18 cellular contexts compared by ENCODE assay signal in genomic region chr16:68991075-68991474, GRCh38.
DNase-seq lines count a peak whose midpoint lies in the region; ATAC-seq, FAIRE-seq and TF ChIP-seq lines count a peak whose summit lies in the region.
"Had no signal": no experiment of that assay in that cellular context is flagged by ENCODE, and none has a peak within 500 bp of the region (broad histone marks: within the 10 kb centered on the region; RNA-seq: fewer than 3 reads in every experiment).

No MANE protein-coding gene starts in this region.

- H3K27me3 ChIP-seq in HCT116 (ENCODE audit: insufficient read depth, low read length): no peaks in the 10 kb centered on the region
- no peaks in the 10 kb centered on the region for H3K27me3 ChIP-seq in H1 (replicated peaks in 1 of 4; ENCODE audit: control insufficient read depth in 3 of 4, extremely low read depth in 1 of 4, insufficient read depth in 3 of 4, low read length in 3 of 4)
- no peaks in the 10 kb centered on the region for H3K27me3 ChIP-seq in keratinocyte (ENCODE audit: control insufficient read depth, extremely low read depth, insufficient read depth, low read length)
- H3K27me3 ChIP-seq: BE2C had no signal

- no peak overlapping the region for H4K5ac ChIP-seq in H1 (ENCODE audit: insufficient read length, low read depth, low read length)

- no peak overlapping the region for H3K18ac ChIP-seq in H1 (ENCODE audit: extremely low read depth, low read length)

- peaks cover 63 to 92% of the 10 kb centered on the region in 2 experiments for H3K4me1 ChIP-seq in HCT116 (ENCODE audit: control insufficient read depth in 1 of 2, insufficient read depth in 2 of 2, low read length in 2 of 2)
- peaks cover 4 to 20% (median 12%) of the 10 kb centered on the region in 4 experiments; a peak in 6 of 7 replicates for H3K4me1 ChIP-seq in H1 (replicated peaks in 1 of 4; ENCODE audit: control insufficient read depth in 3 of 4, insufficient read depth in 4 of 4, low read length in 3 of 4)
- peaks cover 77% of the 10 kb centered on the region for H3K4me1 ChIP-seq in keratinocyte (ENCODE audit: control insufficient read depth, extremely low read depth, insufficient read depth, low read length)
- H3K4me1 ChIP-seq: BE2C had no signal

- no peak overlapping the region for H3K4me3 ChIP-seq in HCT116 (replicated peaks in 1 of 2; ENCODE audit: low read depth in 1 of 2, low read length in 2 of 2)
- H3K4me3 ChIP-seq in H1 (ENCODE audit: extremely low read depth in 1 of 4, insufficient read depth in 2 of 4, low read depth in 3 of 4, low read length in 4 of 4): no peak overlapping the region
- H3K4me3 ChIP-seq in keratinocyte (ENCODE audit: control insufficient read depth in 2 of 3, extremely low read depth in 1 of 3, insufficient read depth in 2 of 3, low read depth in 1 of 3, low read length in 3 of 3): no peak overlapping the region

- no peak overlapping the region for H3K14ac ChIP-seq in H1 (ENCODE audit: insufficient read length)

- peak overlapping the region; percentile 36 for H4K91ac ChIP-seq in H1 (replicated peaks; ENCODE audit: insufficient read length, low read length)

- H2BK20ac ChIP-seq in H1 (ENCODE audit: low read length): no peak overlapping the region

- no peak for ATAC-seq in HCT116

- H3K23me2 ChIP-seq in H1 (ENCODE audit: low read depth, low read length): no peaks in the 10 kb centered on the region

- H2BK5ac ChIP-seq in H1 (ENCODE audit: low read depth, low read length): no peak overlapping the region

- H3K27ac Mint-ChIP-seq in osteocyte (ENCODE audit: unreplicated experiment): no peak overlapping the region
- H3K27ac Mint-ChIP-seq: IgD-negative memory B cell had no signal

- H3K36me3 ChIP-seq in HCT116 (ENCODE audit: control insufficient read depth in 1 of 2, insufficient read depth in 2 of 2, low read length in 2 of 2) (no peaks in the 10 kb centered on the region), H1 (ENCODE audit: control insufficient read depth in 2 of 4, insufficient read depth in 4 of 4, low read length in 3 of 4) (no peaks in the 10 kb centered on the region), keratinocyte (ENCODE audit: control insufficient read depth in 2 of 2, extremely low read depth in 1 of 2, insufficient read depth in 2 of 2, low read length in 2 of 2) (no peaks in the 10 kb centered on the region)
- H3K36me3 ChIP-seq: BE2C had no signal

- BruUV-seq in HCT116 (replicated peaks; lab: Mats Ljungman, UMichigan): no TSS peak

- H3K4me3 Mint-ChIP-seq in osteocyte (ENCODE audit: unreplicated experiment): no peak overlapping the region
- H3K4me3 Mint-ChIP-seq: CD4-positive, alpha-beta memory T cell; IgD-negative memory B cell had no signal

- no peaks in the 10 kb centered on the region for H3K9me2 ChIP-seq in HCT116 (ENCODE audit: insufficient read depth)

- FAIRE-seq in H1 (lab: Jason Lieb, UNC) (no peak), keratinocyte (lab: Jason Lieb, UNC) (peak; percentile 82)
- FAIRE-seq: A204.1, GM12892, GM19239 had no signal

- no peak overlapping the region for H3K23ac ChIP-seq in H1 (ENCODE audit: insufficient read length)

- H3K9me3 ChIP-seq in HCT116 (ENCODE audit: control insufficient read depth in 1 of 2, insufficient read depth in 1 of 2, low read depth in 1 of 2, low read length in 2 of 2) (no peaks in the 10 kb centered on the region), H1 (ENCODE audit: insufficient read depth in 2 of 2, low read depth in 1 of 2, low read length in 1 of 2) (no peaks in the 10 kb centered on the region), keratinocyte (ENCODE audit: control insufficient read depth, low read depth, low read length) (no peaks in the 10 kb centered on the region)
- H3K9me3 ChIP-seq: BE2C had no signal

- no peak overlapping the region for H4K8ac ChIP-seq in H1 (ENCODE audit: extremely low read depth, insufficient read depth, low read length)

- peak overlapping the region; percentile 34; the same call in 1 of the 2 replicates for H2BK15ac ChIP-seq in H1 (ENCODE audit: low read length)

- no peaks in the 10 kb centered on the region for H3K27me3 Mint-ChIP-seq in osteocyte (ENCODE audit: unreplicated experiment)
- H3K27me3 Mint-ChIP-seq: CD4-positive, alpha-beta memory T cell; IgD-negative memory B cell had no signal

- H3K79me1 ChIP-seq in H1 (ENCODE audit: low read depth, low read length): no peaks in the 10 kb centered on the region

- H3K9me3 Mint-ChIP-seq in osteocyte (ENCODE audit: unreplicated experiment): no peaks in the 10 kb centered on the region
- H3K9me3 Mint-ChIP-seq: CD4-positive, alpha-beta memory T cell; IgD-negative memory B cell had no signal

- no peak overlapping the region for H3K56ac ChIP-seq in H1 (replicated peaks; ENCODE audit: insufficient read length, low read depth, low read length)

- intact Hi-C loops in HCT116 (cut with micrococcal nuclease): loop anchor here (5.0 kb wide), 1 partner anchor 89 kb away; no protein-coding TSS in a partner anchor

- no peaks in the 10 kb centered on the region for H3K9me1 ChIP-seq in keratinocyte (ENCODE audit: control insufficient read depth, extremely low read depth, insufficient read depth, low read length)

- H2AK5ac ChIP-seq in H1 (ENCODE audit: low read depth, low read length): peak overlapping the region; percentile 79; the same call in 1 of the 2 replicates

- DNase-seq in HCT116 (ENCODE audit: low read depth, low spot score): no peak
- peak; percentile 20 for DNase-seq in RWPE1 (ENCODE audit: low spot score)
- no peak for DNase-seq in H1 (ENCODE audit: low read depth in 1 of 2, low spot score in 2 of 2)
- peak; percentile 70 for DNase-seq in keratinocyte (ENCODE audit: low read depth, low spot score)
- DNase-seq in NCI-H2227 (lab: John Stamatoyannopoulos, UW; ENCODE audit: unreplicated experiment): no peak
- no peak for DNase-seq in RKO (ENCODE audit: low spot score)
- no peak for DNase-seq in osteocyte (ENCODE audit: extremely low spot score, unreplicated experiment)
- DNase-seq: BE2C; CD4-positive, alpha-beta memory T cell; DND-41; GDM1; HCEC 1CT had no signal

- H4K20me1 ChIP-seq in HCT116 (ENCODE audit: insufficient read depth) (no peaks in the 10 kb centered on the region), H1 (replicated peaks in 1 of 2; ENCODE audit: control insufficient read depth in 1 of 2, insufficient read depth in 2 of 2, low read length in 2 of 2) (no peaks in the 10 kb centered on the region), keratinocyte (ENCODE audit: control insufficient read depth, extremely low read depth, insufficient read depth, low read length) (no peaks in the 10 kb centered on the region)

- H3K4me2 ChIP-seq in HCT116 (ENCODE audit: low read length): peak overlapping the region; percentile 68; the same call in 1 of the 2 replicates
- no peak overlapping the region for H3K4me2 ChIP-seq in H1 (ENCODE audit: insufficient read depth in 1 of 2, low read depth in 2 of 2, low read length in 2 of 2)
- H3K4me2 ChIP-seq in keratinocyte (ENCODE audit: control insufficient read depth, extremely low read depth, insufficient read depth, low read depth, low read length): peak overlapping the region; percentile 37

- no peak overlapping the region for H2BK120ac ChIP-seq in H1 (replicated peaks; ENCODE audit: low read depth, low read length)

- H3K9ac ChIP-seq in HCT116 (ENCODE audit: low read length): no peak overlapping the region
- no peak overlapping the region for H3K9ac ChIP-seq in H1 (replicated peaks in 1 of 4; ENCODE audit: extremely low read depth in 1 of 4, low read depth in 3 of 4, low read length in 3 of 4)
- no peak overlapping the region for H3K9ac ChIP-seq in keratinocyte (ENCODE audit: control insufficient read depth, extremely low read depth, insufficient read depth, low read length)

- peaks cover 3% of the 10 kb centered on the region for H3K36me3 Mint-ChIP-seq in osteocyte (ENCODE audit: unreplicated experiment)

- CTCF ChIA-PET in HCT116 (lab: Charles Lee) (interaction anchor here (0.9 kb wide), 2 partner anchors 62 to 114 kb away, joined by 3 to 5 read pairs; partner anchors contain the start of gene HAS3), RWPE1 (lab: Yijun Ruan, JAX) (interaction anchor here (0.6 to 0.7 kb wide), 2 partner anchors 89 to 117 kb away, joined by 4 to 5 read pairs; no protein-coding TSS in a partner anchor), H1 (lab: Charles Lee; ENCODE audit: partially characterized antibody) (interaction anchor here (1.0 to 4.6 kb wide), 10 partner anchors 12 to 133 kb away, joined by 3 to 34 read pairs (median 9); partner anchors contain the start of gene HAS3)

- H3K79me2 ChIP-seq in HCT116 (ENCODE audit: insufficient read depth, low read length): no peaks in the 10 kb centered on the region
- H3K79me2 ChIP-seq in H1 (ENCODE audit: control insufficient read depth in 1 of 2, insufficient read depth in 2 of 2, low read length in 2 of 2): no peaks in the 10 kb centered on the region
- no peaks in the 10 kb centered on the region for H3K79me2 ChIP-seq in keratinocyte (ENCODE audit: control insufficient read depth, insufficient read depth, low read length)

- peak overlapping the region; percentile 41; the same call in 1 of the 2 replicates for H2BK12ac ChIP-seq in H1 (ENCODE audit: low read depth, low read length)

- TF ChIP-seq RAD21 in HCT116 (IDR thresholded peaks at IDR 0.05; ENCODE audit: low read depth) (no peak), H1 (IDR thresholded peaks at IDR 0.05 in 1 of 2, conservative IDR thresholded peaks at IDR 0.05 in 1 of 2; ENCODE audit: low read depth in 2 of 2, low read length in 2 of 2) (no peak)

- peaks cover 35% of the 10 kb centered on the region for H3K4me1 Mint-ChIP-seq in osteocyte (ENCODE audit: unreplicated experiment)
- H3K4me1 Mint-ChIP-seq: CD4-positive, alpha-beta memory T cell had no signal

- POLR2A ChIA-PET in HCT116 (lab: Charles Lee) (no interaction called here), RWPE1 (lab: Yijun Ruan, JAX; ENCODE audit: low non-redundant PET) (no interaction called here), H1 (lab: Charles Lee; ENCODE audit: partially characterized antibody) (interaction anchor here (0.6 to 2.2 kb wide), 3 partner anchors 81 to 123 kb away, joined by 3 to 6 read pairs (median 3); no protein-coding TSS in a partner anchor)

- H2AFZ ChIP-seq in HCT116 (ENCODE audit: low read depth, low read length, poor library complexity, severe bottlenecking) (no peak overlapping the region), H1 (ENCODE audit: low read length) (no peak overlapping the region), keratinocyte (ENCODE audit: control insufficient read depth, low read length) (no peak overlapping the region)

- RAD21 ChIA-PET in HCT116 (lab: Charles Lee; ENCODE audit: low non-redundant PET in 1 of 2, low total read pairs in 2 of 2, uncharacterized antibody in 2 of 2, unreplicated experiment in 2 of 2): interaction anchor here in 1 of 2 experiments (0.6 kb wide), 1 partner anchor 194 kb away, joined by 3 read pairs; no protein-coding TSS in a partner anchor

- no peak overlapping the region for H3K4ac ChIP-seq in H1 (replicated peaks; ENCODE audit: insufficient read length, low read depth, low read length)

- no peak for TF ChIP-seq EP300 in H1 (IDR thresholded peaks at IDR 0.05; ENCODE audit: borderline replicate concordance in 1 of 2, low read depth in 2 of 2, low read length in 2 of 2)

- no peak for TF ChIP-seq POLR2A in HCT116 (IDR thresholded peaks at IDR 0.05; ENCODE audit: borderline replicate concordance, extremely low read depth, insufficient read depth, insufficient read length)
- TF ChIP-seq POLR2A in H1 (IDR thresholded peaks at IDR 0.05; ENCODE audit: control extremely low read depth in 1 of 2, low read depth in 2 of 2, low read length in 2 of 2): no peak

- H3K27ac ChIP-seq in HCT116 (ENCODE audit: low read depth, low read length) (no peak overlapping the region), RWPE1 (peak overlapping the region; percentile 64), H1 (ENCODE audit: low read depth, low read length) (no peak overlapping the region), keratinocyte (ENCODE audit: control insufficient read depth, insufficient read depth, low read length) (peak overlapping the region; percentile 27)
- H3K27ac ChIP-seq: C4-2B, HL-60 had no signal

- no peak for TF ChIP-seq CTCF in HCT116 (IDR thresholded peaks at IDR 0.05 in 2 of 3, conservative IDR thresholded peaks at IDR 0.05 in 1 of 3; ENCODE audit: borderline replicate concordance in 1 of 3, insufficient read depth in 1 of 3, low read depth in 2 of 3, low read length in 2 of 3)
- TF ChIP-seq CTCF in RWPE1 (conservative IDR thresholded peaks at IDR 0.05; ENCODE audit: low read depth): no peak
- no peak for TF ChIP-seq CTCF in H1 (IDR thresholded peaks at IDR 0.05; ENCODE audit: control extremely low read depth in 1 of 3, insufficient read depth in 1 of 3, low read depth in 1 of 3, low read length in 3 of 3)
- no peak for TF ChIP-seq CTCF in keratinocyte (optimal IDR thresholded peaks at IDR 0.05 in 1 of 3, IDR thresholded peaks at IDR 0.05 in 1 of 3, conservative IDR thresholded peaks at IDR 0.05 in 1 of 3; ENCODE audit: extremely low read depth in 1 of 3, insufficient read depth in 2 of 3, low read length in 3 of 3)
- no peak for TF ChIP-seq CTCF in osteocyte (IDR thresholded peaks at IDR 0.05)

- dilution Hi-C loops in keratinocyte (cut with MboI; ENCODE audit: extremely low pct_ligation_motif_present, low sequenced_read_pairs): no loop called here

Comparison
In these comparisons a context has a peak if more than half of its experiments do, and no peak if none do; other contexts are left out.
1. DNase-seq: peak in RWPE1 (single experiment) and keratinocyte (single experiment); none in HCT116 (single experiment), H1 (0 of 2), NCI-H2227 (single experiment), RKO (single experiment) and osteocyte (single experiment).
2. H3K27ac ChIP-seq: peak in RWPE1 (single experiment) and keratinocyte (single experiment); none in HCT116 (single experiment) and H1 (single experiment).
3. H3K4me2 ChIP-seq: peak in HCT116 (single experiment) and keratinocyte (single experiment); none in H1 (0 of 2).